In genomic region chr12:112389228-112389627, GRCh38 we compare ENCODE assay signal across 35 cellular contexts.
"Had no signal": no experiment of that assay in that cellular context is flagged by ENCODE, and none has a peak within 500 bp of the region (broad histone marks: within the 10 kb centered on the region; RNA-seq: fewer than 3 reads in every experiment).

No MANE protein-coding gene starts in this region.

- H3K36me3 ChIP-seq: MG63, WERI-Rb-1 had no signal

- H3K4me3 ChIP-seq: MG63, PC-9 had no signal

- ATAC-seq: activated CD8-positive, alpha-beta T cell treated with anti-CD3 and anti-CD28 coated beads, Interleukin-2, amount 10 ng/mL, durations not matched to agents 7 days and 5 days; activated naive CD4-positive, alpha-beta T cell treated with anti-CD3 and anti-CD28 coated beads, Interleukin-2, amount 50 U/mL, for 72 hours; activated naive CD8-positive, alpha-beta T cell treated with anti-CD3 and anti-CD28 coated beads, Interleukin-2, amount 50 U/mL, for 24 hours; Right ventricle myocardium inferior; SK-N-SH treated with all-trans-retinoic acid at 6 μM for 48 hours; T-cell; T-helper 17 cell had no signal

- H3K27ac Mint-ChIP-seq: activated CD4-positive, alpha-beta T cell treated with anti-CD3 and anti-CD28 coated beads, Interleukin-2, amount 10 ng/mL, durations not matched to agents 24 days and 14 days; activated CD8-positive, alpha-beta T cell treated with anti-CD3 and anti-CD28 coated beads, Interleukin-2, amount 10 ng/mL, durations not matched to agents 7 days and 5 days; activated naive CD4-positive, alpha-beta T cell treated with anti-CD3 and anti-CD28 coated beads, Interleukin-2, amount 50 U/mL, for 72 hours; activated naive CD8-positive, alpha-beta T cell treated with anti-CD3 and anti-CD28 coated beads, Interleukin-2, amount 50 U/mL, for 24 hours; activated T-cell treated with anti-CD3 and anti-CD28 coated beads, Interleukin-2, amount 50 U/mL, for 24 hours; brain; T-cell; T-helper 17 cell had no signal

- H2AFZ ChIP-seq: PC-9 had no signal

- H3K27ac ChIP-seq: PC-9, RWPE1, WERI-Rb-1 had no signal

- FAIRE-seq: bronchial epithelial cell, RCC 7860 had no signal

- DNase-seq: activated CD4-positive, alpha-beta T cell treated with anti-CD3 and anti-CD28 coated beads for 1 hour; activated CD4-positive, alpha-beta T cell treated with anti-CD3 and anti-CD28 coated beads, Interleukin-2, amount 10 ng/mL, durations not matched to agents 24 days and 14 days; activated CD4-positive, alpha-beta T cell treated with anti-CD3 and anti-CD28 coated beads, Interleukin-2, amount 50 U/mL, for 48 hours; activated CD4-positive, CD25-positive, alpha-beta regulatory T cell; activated CD8-positive, alpha-beta T cell treated with anti-CD3 and anti-CD28 coated beads, Interleukin-2, amount 10 ng/mL, durations not matched to agents 7 days and 5 days; activated naive CD4-positive, alpha-beta T cell treated with Interleukin-2 at 50 U/mL for 16 hours; activated naive CD8-positive, alpha-beta T cell treated with anti-CD3 and anti-CD28 coated beads, Interleukin-2, amount 50 U/mL, for 24 hours; activated T-cell treated with anti-CD3 and anti-CD28 coated beads, Interleukin-2, amount 50 U/mL, for 24 hours; anterior cingulate cortex; caudate nucleus; IMR-90; Karpas-422; KBM-7; MG63; NCI-H1048; NCI-H1436 treated with DMSO at 0.1 percent for 48 hours; NCI-H1694 treated with DMSO at 0.1 percent for 48 hours; NCI-H2029; NCI-H345; NCI-H526; NCI-H748 treated with DMSO at 0.1 percent for 48 hours; NK-92 treated with Interleukin-12 subunit alpha and Interleukin-12 subunit beta, amount 100 ng/mL, for 24 hours; PC-9; SIG-M5; T-cell; T-helper 17 cell; T1000; WERI-Rb-1 had no signal

- H3K9me3 Mint-ChIP-seq: activated CD4-positive, alpha-beta T cell treated with anti-CD3 and anti-CD28 coated beads, Interleukin-2, amount 10 ng/mL, durations not matched to agents 24 days and 14 days; activated naive CD4-positive, alpha-beta T cell treated with anti-CD3 and anti-CD28 coated beads, Interleukin-2, amount 50 U/mL, for 72 hours; activated naive CD8-positive, alpha-beta T cell treated with anti-CD3 and anti-CD28 coated beads, Interleukin-2, amount 50 U/mL, for 24 hours; activated T-cell treated with anti-CD3 and anti-CD28 coated beads, Interleukin-2, amount 50 U/mL, for 24 hours; T-cell had no signal

- H3K27me3 ChIP-seq: MG63 had no signal

- H3K4me2 ChIP-seq: PC-9 had no signal

- H3K9me3 ChIP-seq: MG63 had no signal

- H3K36me3 Mint-ChIP-seq: activated naive CD4-positive, alpha-beta T cell treated with anti-CD3 and anti-CD28 coated beads, Interleukin-2, amount 50 U/mL, for 72 hours; brain; T-cell had no signal

- H3K27me3 Mint-ChIP-seq: T-cell had no signal

- H3K4me3 Mint-ChIP-seq: activated CD4-positive, alpha-beta T cell treated with anti-CD3 and anti-CD28 coated beads, Interleukin-2, amount 10 ng/mL, durations not matched to agents 24 days and 14 days; activated CD8-positive, alpha-beta T cell treated with anti-CD3 and anti-CD28 coated beads, Interleukin-2, amount 10 ng/mL, durations not matched to agents 7 days and 5 days; activated naive CD8-positive, alpha-beta T cell treated with anti-CD3 and anti-CD28 coated beads, Interleukin-2, amount 50 U/mL, for 24 hours; activated T-cell treated with anti-CD3 and anti-CD28 coated beads, Interleukin-2, amount 50 U/mL, for 24 hours; brain; T-cell; T-helper 17 cell had no signal
